8 cellular contexts compared by ENCODE assay signal in the genomic region with DNA sequence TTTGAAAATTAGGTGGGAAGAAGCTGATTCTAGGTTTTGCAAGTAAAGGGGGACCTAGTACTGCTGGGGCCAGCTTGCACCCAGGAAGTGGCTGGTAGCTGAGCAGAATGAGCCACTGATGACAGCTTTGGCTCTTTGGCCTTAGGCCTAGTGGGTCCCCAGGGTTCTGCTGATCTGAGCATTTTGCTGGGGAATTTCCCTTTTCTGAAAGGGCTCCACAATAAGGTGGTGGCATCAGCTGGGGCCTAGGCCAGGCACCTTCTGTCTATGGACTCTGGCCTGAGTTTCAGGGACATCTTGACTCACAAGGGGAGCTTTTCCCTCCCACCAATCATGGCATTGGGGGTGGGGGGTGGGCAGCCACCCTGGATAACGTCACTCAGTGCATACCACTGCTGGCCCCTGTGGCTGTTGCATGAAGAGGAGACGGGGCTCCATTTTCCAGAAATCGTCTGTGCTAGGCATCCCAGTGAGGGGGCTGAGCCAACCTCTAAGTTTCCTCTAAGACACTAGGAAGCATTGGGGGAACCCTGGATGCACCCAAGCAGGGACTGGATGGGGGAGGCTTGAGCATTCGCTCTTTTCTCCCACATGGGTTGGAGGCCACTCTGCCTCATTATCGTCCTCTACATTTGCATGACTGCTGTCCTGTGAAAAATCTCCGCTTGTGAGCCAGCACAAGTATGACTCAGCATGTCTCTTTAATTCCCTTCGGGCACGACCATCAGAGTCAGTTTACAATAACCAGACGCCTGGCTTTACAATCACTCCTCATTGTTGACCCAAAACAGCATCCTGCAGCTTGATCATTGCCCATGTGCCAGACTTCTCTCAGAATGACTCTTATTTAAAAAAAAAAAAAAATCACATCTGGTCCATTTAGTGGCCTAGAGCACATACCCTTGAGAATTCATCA.
DNase-seq lines count a peak whose midpoint lies in the region; ATAC-seq and TF ChIP-seq lines count a peak whose summit lies in the region.

No MANE protein-coding gene starts in this region.

- H3K4me1 ChIP-seq in SK-N-SH (ENCODE audit: control insufficient read depth in 1 of 2, insufficient read depth in 2 of 2, low read depth in 1 of 2, low read length in 1 of 2) = peaks cover 14% of the 10 kb centered on the region in 2 experiments; a peak in 3 of 4 replicates

- H3K36me3 ChIP-seq in GM06990 (ENCODE audit: control insufficient read depth, insufficient read depth, low read length) = no peaks in the 10 kb centered on the region
- no peaks in the 10 kb centered on the region for H3K36me3 ChIP-seq in SK-N-SH (replicated peaks in 1 of 2; ENCODE audit: control insufficient read depth in 1 of 2, insufficient read depth in 2 of 2, low read length in 1 of 2)

- H3K9ac ChIP-seq in SK-N-SH = no peak overlapping the region

- no peaks in the 10 kb centered on the region for H4K20me1 ChIP-seq in SK-N-SH (ENCODE audit: insufficient read depth)

- TF ChIP-seq RAD21 in SK-N-SH (IDR thresholded peaks at IDR 0.05; ENCODE audit: low read length) = 0 out of 2 replicates have a peak, but pooled peaks have one; percentile 11

- peak overlapping the region; percentile 53 for H3K4me2 ChIP-seq in SK-N-SH

- WGBS in SK-N-SH (ENCODE audit: low lambda C conversion rate) = 13% methylated on average over 8 of the region's 9 CpGs

- H3K27ac ChIP-seq in SK-N-SH (ENCODE audit: low read depth in 2 of 2, low read length in 1 of 2) = peak overlapping the region; percentile 34 to 91; a peak in 3 of 4 replicates

- H3K27me3 ChIP-seq in GM06990 (replicated peaks; ENCODE audit: control insufficient read depth, insufficient read depth, low read length) = no peaks in the 10 kb centered on the region
- no peaks in the 10 kb centered on the region for H3K27me3 ChIP-seq in SK-N-SH (ENCODE audit: insufficient read depth)

- peaks cover 4% of the 10 kb centered on the region for H3F3A ChIP-seq in SK-N-SH (replicated peaks; ENCODE audit: insufficient read depth)

- POLR2A ChIA-PET in SK-N-SH (lab: Yijun Ruan, JAX) = interaction anchor here (0.7 to 1.5 kb wide), 3 partner anchors 17 to 179 kb away, joined by 3 to 4 read pairs (median 4); no protein-coding TSS in a partner anchor

- TF ChIP-seq CTCF in GM06990 (IDR thresholded peaks at IDR 0.05; ENCODE audit: insufficient read depth, low read length, poor library complexity, severe bottlenecking) (no peak), SK-N-SH (IDR thresholded peaks at IDR 0.05) (no peak)

- no peaks in the 10 kb centered on the region for H3K9me3 ChIP-seq in SK-N-SH

- CTCF ChIA-PET in SK-N-SH (lab: Yijun Ruan, JAX) = interaction anchor here (0.6 to 2.0 kb wide), 5 partner anchors 14 to 540 kb away, joined by 3 to 6 read pairs (median 3); no protein-coding TSS in a partner anchor

- DNase-seq in GM06990 (ENCODE audit: extremely low read depth, insufficient read length) (peak; percentile 36), SK-N-SH (peak; percentile 75), iris pigment epithelial cell (ENCODE audit: low read depth) (peak; percentile 71), NCI-H226 (no peak), left lobe of liver (ENCODE audit: low spot score) (no peak)
- no peak for DNase-seq in activated CD4-positive, alpha-beta T cell treated with anti-CD3 and anti-CD28 coated beads, Interleukin-2, amount 50 U/mL, for 48 hours

- no peak overlapping the region for H3K4me3 ChIP-seq in GM06990 (replicated peaks; ENCODE audit: low read depth, low read length)
- no peak overlapping the region for H3K4me3 ChIP-seq in SK-N-SH (ENCODE audit: low read depth in 2 of 2, low read length in 1 of 2)

- no peaks in the 10 kb centered on the region for H3K79me2 ChIP-seq in SK-N-SH (ENCODE audit: insufficient read depth)

- ATAC-seq in HG03342 (IDR thresholded peaks at IDR 0.05; ENCODE audit: unreplicated experiment) (peak; percentile 78), GM19328 (IDR thresholded peaks at IDR 0.05; ENCODE audit: unreplicated experiment) (no peak), left lobe of liver (no peak)

- peak overlapping the region; percentile 30; the same call in 1 of the 2 replicates for H2AFZ ChIP-seq in SK-N-SH (ENCODE audit: low read depth)

- H3K9me2 ChIP-seq in SK-N-SH = no peaks in the 10 kb centered on the region

- peak; percentile 57 to 78; a peak in 3 of 4 replicates for TF ChIP-seq EP300 in SK-N-SH (IDR thresholded peaks at IDR 0.05; ENCODE audit: borderline replicate concordance in 1 of 2, low read depth in 1 of 2, low read length in 1 of 2)

TF ChIP-seq in SK-N-SH, 30 proteins besides CTCF, POLR2A, EP300 and RAD21 (continues in another document):
- no peak for TF ChIP-seq MEF2A (IDR thresholded peaks at IDR 0.05; ENCODE audit: borderline replicate concordance, low read depth)
- TF ChIP-seq, protein P1, sequence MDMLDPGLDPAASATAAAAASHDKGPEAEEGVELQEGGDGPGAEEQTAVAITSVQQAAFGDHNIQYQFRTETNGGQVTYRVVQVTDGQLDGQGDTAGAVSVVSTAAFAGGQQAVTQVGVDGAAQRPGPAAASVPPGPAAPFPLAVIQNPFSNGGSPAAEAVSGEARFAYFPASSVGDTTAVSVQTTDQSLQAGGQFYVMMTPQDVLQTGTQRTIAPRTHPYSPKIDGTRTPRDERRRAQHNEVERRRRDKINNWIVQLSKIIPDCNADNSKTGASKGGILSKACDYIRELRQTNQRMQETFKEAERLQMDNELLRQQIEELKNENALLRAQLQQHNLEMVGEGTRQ (IDR thresholded peaks at IDR 0.05; ENCODE audit: borderline replicate concordance, low read depth, low read length) = no peak
- TF ChIP-seq, protein P2, sequence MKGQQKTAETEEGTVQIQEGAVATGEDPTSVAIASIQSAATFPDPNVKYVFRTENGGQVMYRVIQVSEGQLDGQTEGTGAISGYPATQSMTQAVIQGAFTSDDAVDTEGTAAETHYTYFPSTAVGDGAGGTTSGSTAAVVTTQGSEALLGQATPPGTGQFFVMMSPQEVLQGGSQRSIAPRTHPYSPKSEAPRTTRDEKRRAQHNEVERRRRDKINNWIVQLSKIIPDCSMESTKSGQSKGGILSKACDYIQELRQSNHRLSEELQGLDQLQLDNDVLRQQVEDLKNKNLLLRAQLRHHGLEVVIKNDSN (IDR thresholded peaks at IDR 0.05; ENCODE audit: borderline replicate concordance, low read depth) = no peak
- TF ChIP-seq TCF12 (IDR thresholded peaks at IDR 0.05) = peak; percentile 96
- TF ChIP-seq, protein P3, sequence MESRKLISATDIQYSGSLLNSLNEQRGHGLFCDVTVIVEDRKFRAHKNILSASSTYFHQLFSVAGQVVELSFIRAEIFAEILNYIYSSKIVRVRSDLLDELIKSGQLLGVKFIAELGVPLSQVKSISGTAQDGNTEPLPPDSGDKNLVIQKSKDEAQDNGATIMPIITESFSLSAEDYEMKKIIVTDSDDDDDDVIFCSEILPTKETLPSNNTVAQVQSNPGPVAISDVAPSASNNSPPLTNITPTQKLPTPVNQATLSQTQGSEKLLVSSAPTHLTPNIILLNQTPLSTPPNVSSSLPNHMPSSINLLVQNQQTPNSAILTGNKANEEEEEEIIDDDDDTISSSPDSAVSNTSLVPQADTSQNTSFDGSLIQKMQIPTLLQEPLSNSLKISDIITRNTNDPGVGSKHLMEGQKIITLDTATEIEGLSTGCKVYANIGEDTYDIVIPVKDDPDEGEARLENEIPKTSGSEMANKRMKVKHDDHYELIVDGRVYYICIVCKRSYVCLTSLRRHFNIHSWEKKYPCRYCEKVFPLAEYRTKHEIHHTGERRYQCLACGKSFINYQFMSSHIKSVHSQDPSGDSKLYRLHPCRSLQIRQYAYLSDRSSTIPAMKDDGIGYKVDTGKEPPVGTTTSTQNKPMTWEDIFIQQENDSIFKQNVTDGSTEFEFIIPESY (IDR thresholded peaks at IDR 0.05; ENCODE audit: borderline replicate concordance, low read depth) = no peak
- TF ChIP-seq FOXM1 (IDR thresholded peaks at IDR 0.05; ENCODE audit: low read depth) = no peak
- peak; percentile 65 for TF ChIP-seq POLR2AphosphoS5 (IDR thresholded peaks at IDR 0.05; ENCODE audit: low read depth, low read length)
- peak; percentile 76; the same call in 1 of the 2 replicates for TF ChIP-seq FOSL2 (IDR thresholded peaks at IDR 0.05; ENCODE audit: borderline replicate concordance, low read depth)
- peak; percentile 69; the same call in 1 of the 2 replicates for TF ChIP-seq MXI1 (IDR thresholded peaks at IDR 0.05; ENCODE audit: low read depth, low read length)
- no peak; the same call in 1 of the 2 replicates for TF ChIP-seq NFIC (IDR thresholded peaks at IDR 0.05; ENCODE audit: borderline replicate concordance)
- TF ChIP-seq TAF1 (IDR thresholded peaks at IDR 0.05; ENCODE audit: borderline replicate concordance, low read depth, low read length) = peak; percentile 47
- TF ChIP-seq NRF1 (IDR thresholded peaks at IDR 0.05; ENCODE audit: low read depth, low read length) = no peak
- 0 out of 2 replicates have a peak, but pooled peaks have one; percentile 9 for TF ChIP-seq RFX5 (IDR thresholded peaks at IDR 0.05; ENCODE audit: low read length)
- no peak for TF ChIP-seq EZH2phosphoT487 (IDR thresholded peaks at IDR 0.05; ENCODE audit: borderline replicate concordance, low read depth)
- TF ChIP-seq, protein P4, sequence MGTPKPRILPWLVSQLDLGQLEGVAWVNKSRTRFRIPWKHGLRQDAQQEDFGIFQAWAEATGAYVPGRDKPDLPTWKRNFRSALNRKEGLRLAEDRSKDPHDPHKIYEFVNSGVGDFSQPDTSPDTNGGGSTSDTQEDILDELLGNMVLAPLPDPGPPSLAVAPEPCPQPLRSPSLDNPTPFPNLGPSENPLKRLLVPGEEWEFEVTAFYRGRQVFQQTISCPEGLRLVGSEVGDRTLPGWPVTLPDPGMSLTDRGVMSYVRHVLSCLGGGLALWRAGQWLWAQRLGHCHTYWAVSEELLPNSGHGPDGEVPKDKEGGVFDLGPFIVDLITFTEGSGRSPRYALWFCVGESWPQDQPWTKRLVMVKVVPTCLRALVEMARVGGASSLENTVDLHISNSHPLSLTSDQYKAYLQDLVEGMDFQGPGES (IDR thresholded peaks at IDR 0.05; ENCODE audit: low read depth, low read length) = no peak
- TF ChIP-seq SIN3A (IDR thresholded peaks at IDR 0.05; ENCODE audit: borderline replicate concordance, low read depth, low read length) = 0 out of 2 replicates have a peak, but pooled peaks have one; percentile 46
- TF ChIP-seq YY1 (IDR thresholded peaks at IDR 0.05; ENCODE audit: low read depth) = no peak

Comparison
In these comparisons a context has a peak if more than half of its experiments do, and no peak if none do; other contexts are left out.
1. DNase-seq: peak in GM06990 (single experiment), SK-N-SH (single experiment) and iris pigment epithelial cell (single experiment); none in activated CD4-positive, alpha-beta T cell treated with anti-CD3 and anti-CD28 coated beads, Interleukin-2, amount 50 U/mL, for 48 hours (0 of 2), NCI-H226 (single experiment) and left lobe of liver (single experiment).